1 cellular context compared by ENCODE assay signal in the genomic region with DNA sequence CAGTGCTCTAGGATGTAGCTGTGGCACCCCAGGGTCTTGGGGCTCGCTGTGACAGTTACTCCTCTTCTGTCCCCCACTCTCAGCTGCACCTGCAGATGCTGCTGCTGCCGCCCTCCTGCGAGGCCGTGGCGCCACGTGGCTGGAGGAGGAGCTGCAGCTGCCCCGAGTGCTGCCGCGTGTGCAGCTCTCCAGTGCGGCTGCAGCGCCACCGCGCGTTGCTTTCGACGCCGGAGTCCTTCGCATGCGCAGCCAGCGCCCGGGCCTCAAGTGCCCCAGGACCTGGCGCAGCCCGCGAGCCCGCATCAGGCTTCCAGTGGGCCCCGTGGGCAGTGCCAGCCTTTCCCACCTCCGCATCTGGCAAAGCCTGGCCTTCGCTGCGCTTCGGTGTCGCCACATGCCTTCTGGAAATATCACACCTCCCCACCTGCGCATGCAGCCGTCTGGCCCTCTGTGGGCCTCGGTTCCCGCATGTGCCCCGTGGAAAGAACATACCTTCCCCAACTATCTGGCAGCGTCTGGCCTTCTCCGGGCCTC.
TF ChIP-seq lines count a peak whose summit lies in the region.

No MANE protein-coding gene starts in this region.

TF ChIP-seq in GM23338, 12 proteins besides CTCF, POLR2A, EP300 and RAD21 (continued from another document):
- TF ChIP-seq, protein P1, sequence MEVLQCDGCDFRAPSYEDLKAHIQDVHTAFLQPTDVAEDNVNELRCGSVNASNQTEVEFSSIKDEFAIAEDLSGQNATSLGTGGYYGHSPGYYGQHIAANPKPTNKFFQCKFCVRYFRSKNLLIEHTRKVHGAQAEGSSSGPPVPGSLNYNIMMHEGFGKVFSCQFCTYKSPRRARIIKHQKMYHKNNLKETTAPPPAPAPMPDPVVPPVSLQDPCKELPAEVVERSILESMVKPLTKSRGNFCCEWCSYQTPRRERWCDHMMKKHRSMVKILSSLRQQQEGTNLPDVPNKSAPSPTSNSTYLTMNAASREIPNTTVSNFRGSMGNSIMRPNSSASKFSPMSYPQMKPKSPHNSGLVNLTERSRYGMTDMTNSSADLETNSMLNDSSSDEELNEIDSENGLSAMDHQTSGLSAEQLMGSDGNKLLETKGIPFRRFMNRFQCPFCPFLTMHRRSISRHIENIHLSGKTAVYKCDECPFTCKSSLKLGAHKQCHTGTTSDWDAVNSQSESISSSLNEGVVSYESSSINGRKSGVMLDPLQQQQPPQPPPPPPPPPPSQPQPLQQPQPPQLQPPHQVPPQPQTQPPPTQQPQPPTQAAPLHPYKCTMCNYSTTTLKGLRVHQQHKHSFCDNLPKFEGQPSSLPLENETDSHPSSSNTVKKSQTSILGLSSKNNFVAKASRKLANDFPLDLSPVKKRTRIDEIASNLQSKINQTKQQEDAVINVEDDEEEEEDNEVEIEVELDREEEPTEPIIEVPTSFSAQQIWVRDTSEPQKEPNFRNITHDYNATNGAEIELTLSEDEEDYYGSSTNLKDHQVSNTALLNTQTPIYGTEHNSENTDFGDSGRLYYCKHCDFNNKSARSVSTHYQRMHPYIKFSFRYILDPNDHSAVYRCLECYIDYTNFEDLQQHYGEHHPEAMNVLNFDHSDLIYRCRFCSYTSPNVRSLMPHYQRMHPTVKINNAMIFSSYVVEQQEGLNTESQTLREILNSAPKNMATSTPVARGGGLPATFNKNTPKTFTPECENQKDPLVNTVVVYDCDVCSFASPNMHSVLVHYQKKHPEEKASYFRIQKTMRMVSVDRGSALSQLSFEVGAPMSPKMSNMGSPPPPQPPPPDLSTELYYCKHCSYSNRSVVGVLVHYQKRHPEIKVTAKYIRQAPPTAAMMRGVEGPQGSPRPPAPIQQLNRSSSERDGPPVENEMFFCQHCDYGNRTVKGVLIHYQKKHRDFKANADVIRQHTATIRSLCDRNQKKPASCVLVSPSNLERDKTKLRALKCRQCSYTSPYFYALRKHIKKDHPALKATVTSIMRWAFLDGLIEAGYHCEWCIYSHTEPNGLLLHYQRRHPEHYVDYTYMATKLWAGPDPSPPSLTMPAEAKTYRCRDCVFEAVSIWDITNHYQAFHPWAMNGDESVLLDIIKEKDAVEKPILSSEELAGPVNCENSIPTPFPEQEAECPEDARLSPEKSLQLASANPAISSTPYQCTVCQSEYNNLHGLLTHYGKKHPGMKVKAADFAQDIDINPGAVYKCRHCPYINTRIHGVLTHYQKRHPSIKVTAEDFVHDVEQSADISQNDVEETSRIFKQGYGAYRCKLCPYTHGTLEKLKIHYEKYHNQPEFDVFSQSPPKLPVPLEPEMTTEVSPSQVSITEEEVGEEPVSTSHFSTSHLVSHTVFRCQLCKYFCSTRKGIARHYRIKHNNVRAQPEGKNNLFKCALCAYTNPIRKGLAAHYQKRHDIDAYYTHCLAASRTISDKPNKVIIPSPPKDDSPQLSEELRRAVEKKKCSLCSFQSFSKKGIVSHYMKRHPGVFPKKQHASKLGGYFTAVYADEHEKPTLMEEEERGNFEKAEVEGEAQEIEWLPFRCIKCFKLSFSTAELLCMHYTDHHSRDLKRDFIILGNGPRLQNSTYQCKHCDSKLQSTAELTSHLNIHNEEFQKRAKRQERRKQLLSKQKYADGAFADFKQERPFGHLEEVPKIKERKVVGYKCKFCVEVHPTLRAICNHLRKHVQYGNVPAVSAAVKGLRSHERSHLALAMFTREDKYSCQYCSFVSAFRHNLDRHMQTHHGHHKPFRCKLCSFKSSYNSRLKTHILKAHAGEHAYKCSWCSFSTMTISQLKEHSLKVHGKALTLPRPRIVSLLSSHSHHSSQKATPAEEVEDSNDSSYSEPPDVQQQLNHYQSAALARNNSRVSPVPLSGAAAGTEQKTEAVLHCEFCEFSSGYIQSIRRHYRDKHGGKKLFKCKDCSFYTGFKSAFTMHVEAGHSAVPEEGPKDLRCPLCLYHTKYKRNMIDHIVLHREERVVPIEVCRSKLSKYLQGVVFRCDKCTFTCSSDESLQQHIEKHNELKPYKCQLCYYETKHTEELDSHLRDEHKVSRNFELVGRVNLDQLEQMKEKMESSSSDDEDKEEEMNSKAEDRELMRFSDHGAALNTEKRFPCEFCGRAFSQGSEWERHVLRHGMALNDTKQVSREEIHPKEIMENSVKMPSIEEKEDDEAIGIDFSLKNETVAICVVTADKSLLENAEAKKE (CRISPR knock-in tag; IDR thresholded peaks at IDR 0.05) = no peak
- TF ChIP-seq ZNF331 (CRISPR knock-in tag; IDR thresholded peaks at IDR 0.05; ENCODE audit: low read depth) (no peak), ZNF114 (CRISPR knock-in tag; IDR thresholded peaks at IDR 0.05) (no peak), EZH2phosphoT487 (IDR thresholded peaks at IDR 0.05; ENCODE audit: unreplicated experiment) (no peak)
- TF ChIP-seq, protein P2, sequence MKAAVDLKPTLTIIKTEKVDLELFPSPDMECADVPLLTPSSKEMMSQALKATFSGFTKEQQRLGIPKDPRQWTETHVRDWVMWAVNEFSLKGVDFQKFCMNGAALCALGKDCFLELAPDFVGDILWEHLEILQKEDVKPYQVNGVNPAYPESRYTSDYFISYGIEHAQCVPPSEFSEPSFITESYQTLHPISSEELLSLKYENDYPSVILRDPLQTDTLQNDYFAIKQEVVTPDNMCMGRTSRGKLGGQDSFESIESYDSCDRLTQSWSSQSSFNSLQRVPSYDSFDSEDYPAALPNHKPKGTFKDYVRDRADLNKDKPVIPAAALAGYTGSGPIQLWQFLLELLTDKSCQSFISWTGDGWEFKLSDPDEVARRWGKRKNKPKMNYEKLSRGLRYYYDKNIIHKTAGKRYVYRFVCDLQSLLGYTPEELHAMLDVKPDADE (IDR thresholded peaks at IDR 0.05) = no peak
